In the genomic region with DNA sequence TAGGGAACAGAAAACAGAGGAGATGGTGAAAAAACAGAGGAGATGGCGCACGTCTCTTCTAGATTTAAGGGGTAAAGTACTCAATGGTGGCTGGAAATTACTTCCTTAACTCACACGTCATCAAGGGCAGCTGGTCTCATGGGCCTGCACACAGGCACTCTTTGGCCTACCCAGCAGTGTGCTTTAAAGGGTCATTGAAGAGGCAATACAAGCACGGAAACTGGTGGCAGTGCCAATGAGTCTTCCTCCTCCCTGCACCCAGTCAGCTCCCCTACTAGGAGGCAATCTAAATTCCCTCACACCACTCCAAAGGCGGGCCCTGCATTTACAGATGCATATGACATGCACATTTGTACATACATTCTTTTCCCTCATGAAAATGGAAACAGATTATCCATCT, we compare ENCODE assay signal across 21 cellular contexts. TPM values are rescaled to one million over a fixed set of nuclear protein-coding genes. Genes with fewer than 3 reads are reported as not detected.
DNase-seq lines count a peak whose midpoint lies in the region; ATAC-seq and TF ChIP-seq lines count a peak whose summit lies in the region.
"Had no signal": no experiment of that assay in that cellular context is flagged by ENCODE, and none has a peak within 500 bp of the region (broad histone marks: within the 10 kb centered on the region; RNA-seq: fewer than 3 reads in every experiment).

No MANE protein-coding gene starts in this region.

- no peaks in the 10 kb centered on the region for H3K4me1 Mint-ChIP-seq in activated T-cell treated with anti-CD3 and anti-CD28 coated beads, Interleukin-2, amount 50 U/mL, for 24 hours (ENCODE audit: low read depth)

- no peaks in the 10 kb centered on the region for H3K27me3 Mint-ChIP-seq in activated T-cell treated with anti-CD3 and anti-CD28 coated beads, Interleukin-2, amount 50 U/mL, for 24 hours
- H3K27me3 Mint-ChIP-seq: B cell had no signal

- TF ChIP-seq POLR2A in sigmoid colon (IDR thresholded peaks at IDR 0.05) (no peak), esophagus squamous epithelium (IDR thresholded peaks at IDR 0.05) (no peak)

- DNase-seq in caudate nucleus (lab: John Stamatoyannopoulos, UW): no peak
- DNase-seq in sigmoid colon: peak; percentile 64
- DNase-seq in putamen (ENCODE audit: low spot score): no peak
- no peak for DNase-seq in esophagus squamous epithelium (lab: John Stamatoyannopoulos, UW)
- DNase-seq in activated T-cell treated with anti-CD3 and anti-CD28 coated beads, Interleukin-2, amount 50 U/mL, for 24 hours: no peak
- DNase-seq: CD4-positive, CD25-positive, alpha-beta regulatory T cell; EL; GF-D8; KG1; NCI-H1092 treated with DMSO at 0.1 percent for 48 hours; NCI-H1436 treated with DMSO at 0.1 percent for 48 hours; NCI-H1930; NCI-H2227 treated with DMSO at 0.1 percent for 48 hours; NCI-H510A; NCI-H748 treated with DMSO at 0.1 percent for 48 hours had no signal

- H3K27ac ChIP-seq in BLaER1 (peak overlapping the region; percentile 53; the same call in 1 of the 2 replicates), caudate nucleus (ENCODE audit: low read depth, low read length) (peak overlapping the region; percentile 3), layer of hippocampus (ENCODE audit: low read depth, low read length) (peak overlapping the region; percentile 46), sigmoid colon (peak overlapping the region in 1 of 4 donors; percentile 91), esophagus squamous epithelium (no peak overlapping the region)
- H3K27ac ChIP-seq: A549, RWPE1 had no signal

- no peaks in the 10 kb centered on the region for H3K9me3 ChIP-seq in BLaER1
- no peaks in the 10 kb centered on the region for H3K9me3 ChIP-seq in sigmoid colon
- H3K9me3 ChIP-seq in esophagus squamous epithelium: no peaks in the 10 kb centered on the region
- H3K9me3 ChIP-seq: A549 had no signal

- no peaks in the 10 kb centered on the region for H3K36me3 Mint-ChIP-seq in activated T-cell treated with anti-CD3 and anti-CD28 coated beads, Interleukin-2, amount 50 U/mL, for 24 hours (ENCODE audit: low read depth)
- H3K36me3 Mint-ChIP-seq: CD4-positive, CD25-positive, alpha-beta regulatory T cell had no signal

- no peak for ATAC-seq in HG03039 (IDR thresholded peaks at IDR 0.05; ENCODE audit: unreplicated experiment)
- ATAC-seq: A549 had no signal

- H3K4me3 Mint-ChIP-seq in activated T-cell treated with anti-CD3 and anti-CD28 coated beads, Interleukin-2, amount 50 U/mL, for 24 hours: no peak overlapping the region
- H3K4me3 Mint-ChIP-seq: B cell; CD4-positive, CD25-positive, alpha-beta regulatory T cell had no signal

- no peaks in the 10 kb centered on the region for H3K9me3 Mint-ChIP-seq in activated T-cell treated with anti-CD3 and anti-CD28 coated beads, Interleukin-2, amount 50 U/mL, for 24 hours
- H3K9me3 Mint-ChIP-seq: CD4-positive, CD25-positive, alpha-beta regulatory T cell had no signal

- H3K4me1 ChIP-seq in BLaER1 (peaks cover 41% of the 10 kb centered on the region), sigmoid colon (peaks cover 0 to 56% (median 25%) of the 10 kb centered on the region in 4 donors), esophagus squamous epithelium (peaks cover 19 to 37% (median 37%) of the 10 kb centered on the region in 3 donors)
- H3K4me1 ChIP-seq: A549 had no signal

- no peak for TF ChIP-seq EP300 in sigmoid colon (IDR thresholded peaks at IDR 0.05)

- H3K27ac Mint-ChIP-seq in activated T-cell treated with anti-CD3 and anti-CD28 coated beads, Interleukin-2, amount 50 U/mL, for 24 hours: no peak overlapping the region
- H3K27ac Mint-ChIP-seq: B cell; CD4-positive, CD25-positive, alpha-beta regulatory T cell had no signal

- WGBS in sigmoid colon, 2 donors: 89 to 91% methylated on average over 5 of the region's 5 CpGs
- 84 to 85% methylated on average over 5 of the region's 5 CpGs for WGBS in esophagus squamous epithelium, 2 donors

- H3K4me2 ChIP-seq in BLaER1: peak overlapping the region; percentile 63
- H3K4me2 ChIP-seq: A549 had no signal

- no peak overlapping the region for H3K9ac ChIP-seq in BLaER1

- H3K27me3 ChIP-seq in BLaER1 (no peaks in the 10 kb centered on the region), layer of hippocampus (ENCODE audit: control insufficient read depth, insufficient read depth, low read length) (no peaks in the 10 kb centered on the region), sigmoid colon (no peaks in the 10 kb centered on the region), esophagus squamous epithelium (no peaks in the 10 kb centered on the region)

- TF ChIP-seq CTCF in sigmoid colon (IDR thresholded peaks at IDR 0.05) (no peak), esophagus squamous epithelium (IDR thresholded peaks at IDR 0.05) (no peak)

- no peak overlapping the region for H3K4me3 ChIP-seq in BLaER1
- H3K4me3 ChIP-seq in sigmoid colon: no peak overlapping the region
- H3K4me3 ChIP-seq in esophagus squamous epithelium: no peak overlapping the region
- H3K4me3 ChIP-seq: A549 had no signal

- intact Hi-C loops in sigmoid colon (cut with DNase I): no loop called here
- intact Hi-C loops in esophagus squamous epithelium (cut with DNase I): no loop called here

- no peaks in the 10 kb centered on the region for H4K20me1 ChIP-seq in BLaER1

- H3K36me3 ChIP-seq in BLaER1 (no peaks in the 10 kb centered on the region), sigmoid colon (peaks cover 0 to 26% (median 10%) of the 10 kb centered on the region in 4 donors), esophagus squamous epithelium (peaks cover 0 to 14% (median 0%) of the 10 kb centered on the region in 3 donors)

RNA-seq across cellular contexts. Expression of gene PPIF, which starts 47.4 kb away (rescaled TPM):
- total RNA-seq in sigmoid colon (10 to 100 TPM; 26.4 to 48.5 (median 32.5) TPM), esophagus squamous epithelium (100 to 1,000 TPM in 1 of 4 donors, 10 to 100 TPM in 3; 40.2 to 141 (median 56.6) TPM)
- polyA plus RNA-seq in sigmoid colon: 10 to 100 TPM; 60.7 to 74.9 (median 71.9) TPM

RNA-seq across cellular contexts. Expression of gene ZCCHC24, which starts 50.8 kb away (rescaled TPM):
- total RNA-seq in sigmoid colon (100 to 1,000 TPM in 3 of 4 donors, 10 to 100 TPM in 1; 82.6 to 141 (median 121) TPM), esophagus squamous epithelium (10 to 100 TPM in 1 of 4 donors, 1 to 10 TPM in 3; 2.2 to 26.1 (median 6.4) TPM)
- polyA plus RNA-seq in sigmoid colon: 10 to 100 TPM in 2 of 3 donors, 1 to 10 TPM in 1; 7.6 to 31.2 (median 21.1) TPM

Comparison
In these comparisons a context has a peak if more than half of its experiments do, and no peak if none do; other contexts are left out.
1. H3K27ac ChIP-seq: peak in BLaER1 (single experiment), caudate nucleus (single experiment) and layer of hippocampus (single experiment); none in esophagus squamous epithelium (0 of 4).